In genomic region chr10:80536361-80536835, GRCh38 we compare ENCODE assay signal across 9 cellular contexts. TPM values are rescaled to one million over a fixed set of nuclear protein-coding genes. Genes with fewer than 3 reads are reported as not detected.
DNase-seq lines count a peak whose midpoint lies in the region; TF ChIP-seq lines count a peak whose summit lies in the region.
"Had no signal": no experiment of that assay in that cellular context is flagged by ENCODE, and none has a peak within 500 bp of the region (broad histone marks: within the 10 kb centered on the region; RNA-seq: fewer than 3 reads in every experiment).

No MANE protein-coding gene starts in this region.

- H3K36me3 ChIP-seq in HUES64 (ENCODE audit: insufficient read depth, low read length) = no peaks in the 10 kb centered on the region
- no peaks in the 10 kb centered on the region for H3K36me3 ChIP-seq in mucosa of stomach (ENCODE audit: control insufficient read depth, insufficient read depth, low read length)

- 90% methylated on average over 17 of the region's 17 CpGs for whole genome bisulfite sequencing in HUES64

- DNase-seq in choroid plexus epithelial cell (ENCODE audit: low read depth) (no peak), SKM-1 (lab: John Stamatoyannopoulos, UW; ENCODE audit: unreplicated experiment) (no peak), LoVo (ENCODE audit: low spot score) (no peak), mesenteric fat pad (ENCODE audit: low spot score) (no peak), NCI-H1092 (lab: John Stamatoyannopoulos, UW) (no peak)
- DNase-seq: NCI-H1694 treated with DMSO at 0.1 percent for 48 hours had no signal

- H3K4me3 ChIP-seq in HUES64 (ENCODE audit: low read length) = peak overlapping the region; percentile 34; the same call in 1 of the 2 replicates
- H3K4me3 ChIP-seq in choroid plexus epithelial cell (ENCODE audit: low read depth, low read length) = peak overlapping the region; percentile 51
- peak overlapping the region; percentile 47 for H3K4me3 ChIP-seq in mucosa of stomach (ENCODE audit: low read length)

- H3K4me1 ChIP-seq in HUES64 (ENCODE audit: insufficient read depth, low read length) (no peaks in the 10 kb centered on the region), mucosa of stomach (ENCODE audit: control insufficient read depth, insufficient read depth, low read length) (peaks cover 7% of the 10 kb centered on the region)

- H3K27me3 ChIP-seq in HUES64 (ENCODE audit: insufficient read depth, low read length) = no peaks in the 10 kb centered on the region
- H3K27me3 ChIP-seq in mucosa of stomach (ENCODE audit: control insufficient read depth, insufficient read depth, low read length) = no peaks in the 10 kb centered on the region

- H3K27ac ChIP-seq in 22Rv1 = peak overlapping the region; percentile 27; the same call in 1 of the 2 replicates
- no peak overlapping the region for H3K27ac ChIP-seq in HUES64 (ENCODE audit: low read depth, low read length)

- TF ChIP-seq CTCF in 22Rv1 (IDR thresholded peaks at IDR 0.05) (no peak), choroid plexus epithelial cell (conservative IDR thresholded peaks at IDR 0.05; ENCODE audit: low read depth, low read length) (no peak)

- no peaks in the 10 kb centered on the region for H3K9me3 ChIP-seq in HUES64 (ENCODE audit: insufficient read depth, low read depth, low read length)
- no peaks in the 10 kb centered on the region for H3K9me3 ChIP-seq in mucosa of stomach (ENCODE audit: control insufficient read depth, low read length)

- H3K9ac ChIP-seq in HUES64 (ENCODE audit: low read depth, low read length) (no peak overlapping the region), mucosa of stomach (ENCODE audit: low read length) (peak overlapping the region; percentile 87)

RNA-seq across cellular contexts. Expression of gene SH2D4B, which starts 1.3 kb away (rescaled TPM):
- not detected for polyA plus RNA-seq in HUES64 (2013, experiment 1 of 2)
- polyA plus RNA-seq in HUES64 (2013, experiment 2 of 2) = 0.13 TPM
- total RNA-seq in mesenteric fat pad = 0.35 TPM
